9 cellular contexts compared by ENCODE assay signal in genomic region chr16:9089660-9090059, GRCh38. TPM values are rescaled to one million over a fixed set of nuclear protein-coding genes. Genes with fewer than 3 reads are reported as not detected.
DNase-seq lines count a peak whose midpoint lies in the region; ATAC-seq and TF ChIP-seq lines count a peak whose summit lies in the region.
"Had no signal": no experiment of that assay in that cellular context is flagged by ENCODE, and none has a peak within 500 bp of the region (broad histone marks: within the 10 kb centered on the region; RNA-seq: fewer than 3 reads in every experiment).

No MANE protein-coding gene starts in this region.

- H3K4me3 ChIP-seq in BLaER1: peak overlapping the region; percentile 74
- peak overlapping the region; percentile 84 for H3K4me3 ChIP-seq in HUES64 (ENCODE audit: low read length)
- peak overlapping the region; percentile 57 for H3K4me3 ChIP-seq in neural progenitor cell

- peaks cover 5% of the 10 kb centered on the region for H3K9me3 ChIP-seq in BLaER1
- no peaks in the 10 kb centered on the region for H3K9me3 ChIP-seq in HUES64 (ENCODE audit: insufficient read depth, low read depth, low read length)
- H3K9me3 ChIP-seq in neural progenitor cell (ENCODE audit: low read depth): no peaks in the 10 kb centered on the region
- H3K9me3 ChIP-seq: prostate gland had no signal

- H3K36me3 ChIP-seq in BLaER1: peaks cover 11% of the 10 kb centered on the region; the same call in 1 of the 2 replicates
- H3K36me3 ChIP-seq in HUES64 (ENCODE audit: insufficient read depth, low read length): peaks cover 16% of the 10 kb centered on the region
- no peaks in the 10 kb centered on the region for H3K36me3 ChIP-seq in neural progenitor cell
- H3K36me3 ChIP-seq: prostate gland had no signal

- H2AFZ ChIP-seq in neural progenitor cell (replicated peaks): peak overlapping the region; percentile 83

- peaks cover 33% of the 10 kb centered on the region for H3K79me2 ChIP-seq in neural progenitor cell (ENCODE audit: low read depth)

- H3K4me1 ChIP-seq in BLaER1: peaks cover 40% of the 10 kb centered on the region
- H3K4me1 ChIP-seq in HUES64 (ENCODE audit: insufficient read depth, low read length): peaks cover 12% of the 10 kb centered on the region
- peaks cover 14% of the 10 kb centered on the region for H3K4me1 ChIP-seq in neural progenitor cell
- H3K4me1 ChIP-seq: prostate gland had no signal

- H3K27me3 Mint-ChIP-seq in neural progenitor cell (ENCODE audit: insufficient read depth, low read depth): peaks cover 6% of the 10 kb centered on the region

- peaks cover 27% of the 10 kb centered on the region for H3F3A ChIP-seq in neural progenitor cell (ENCODE audit: low read depth)

- WGBS in HUES64: 80% methylated on average over 3 of the region's 6 CpGs

- no peak for TF ChIP-seq CTCF in neural progenitor cell (IDR thresholded peaks at IDR 0.05)

- ATAC-seq in GM19467 (IDR thresholded peaks at IDR 0.05; ENCODE audit: unreplicated experiment): no peak

- DNase-seq in neural progenitor cell (ENCODE audit: low spot score) (no peak), C1 segment of cervical spinal cord (lab: John Stamatoyannopoulos, UW) (no peak), head of caudate nucleus (no peak)
- no peak for DNase-seq in stimulated activated CD8-positive, alpha-beta memory T cell treated with anti-CD3 and anti-CD28 coated beads, Interleukin-4, amount 100 ng/mL, for 48 hours

- peaks cover 9% of the 10 kb centered on the region for H3K36me3 Mint-ChIP-seq in neural progenitor cell

- intact Hi-C loops in head of caudate nucleus (cut with DNase I): loop anchor here (5.0 kb wide), 1 partner anchor 222 kb away; the partner anchor contains the start of gene CARHSP1

- H3K9ac ChIP-seq in BLaER1 (peak overlapping the region; percentile 89), HUES64 (ENCODE audit: low read depth, low read length) (peak overlapping the region; percentile 84), neural progenitor cell (no peak overlapping the region)

- peak overlapping the region; percentile 53 for H3K27ac Mint-ChIP-seq in neural progenitor cell

- peak overlapping the region; percentile 83 for H3K4me3 Mint-ChIP-seq in neural progenitor cell

- H3K27me3 ChIP-seq in BLaER1 (no peaks in the 10 kb centered on the region), HUES64 (ENCODE audit: insufficient read depth, low read length) (no peaks in the 10 kb centered on the region), neural progenitor cell (no peaks in the 10 kb centered on the region)

- peaks cover 30% of the 10 kb centered on the region for H4K20me1 ChIP-seq in BLaER1
- peaks cover 20% of the 10 kb centered on the region for H4K20me1 ChIP-seq in neural progenitor cell (ENCODE audit: low read depth)

- H3K4me1 Mint-ChIP-seq in neural progenitor cell: peaks cover 25% of the 10 kb centered on the region

- H3K27ac ChIP-seq in BLaER1: peak overlapping the region; percentile 97
- no peak overlapping the region for H3K27ac ChIP-seq in HUES64 (ENCODE audit: low read depth, low read length)
- H3K27ac ChIP-seq in cingulate gyrus (ENCODE audit: low read depth, low read length): peak overlapping the region; percentile 4
- H3K27ac ChIP-seq in neural progenitor cell: no peak overlapping the region

- H3K9me3 Mint-ChIP-seq in neural progenitor cell: peaks cover 4% of the 10 kb centered on the region

- H3K4me2 ChIP-seq in BLaER1 (peak overlapping the region; percentile 97), neural progenitor cell (peak overlapping the region; percentile 86)

RNA-seq across cellular contexts. Expression of gene HAPSTR1, which starts 1.8 kb away (rescaled TPM):
- 29.9 TPM for polyA plus RNA-seq in HUES64 (2013, experiment 1 of 2)
- 27.1 TPM for polyA plus RNA-seq in HUES64 (2013, experiment 2 of 2)
- 64.2 and 77.3 TPM in 2 replicates for total RNA-seq in neural progenitor cell (ENCODE audit: low replicate concordance)

Comparison
In these comparisons a context has a peak if more than half of its experiments do, and no peak if none do; other contexts are left out.
1. H3K27ac ChIP-seq: peak in BLaER1 (single experiment) and cingulate gyrus (single experiment); none in HUES64 (single experiment) and neural progenitor cell (single experiment).
2. Peak in every context shown above with its lines, with median percentiles within 50 percentile points of each other: H3K4me3 ChIP-seq.